ENCODE assay signal across 9 cellular contexts in the genomic region with DNA sequence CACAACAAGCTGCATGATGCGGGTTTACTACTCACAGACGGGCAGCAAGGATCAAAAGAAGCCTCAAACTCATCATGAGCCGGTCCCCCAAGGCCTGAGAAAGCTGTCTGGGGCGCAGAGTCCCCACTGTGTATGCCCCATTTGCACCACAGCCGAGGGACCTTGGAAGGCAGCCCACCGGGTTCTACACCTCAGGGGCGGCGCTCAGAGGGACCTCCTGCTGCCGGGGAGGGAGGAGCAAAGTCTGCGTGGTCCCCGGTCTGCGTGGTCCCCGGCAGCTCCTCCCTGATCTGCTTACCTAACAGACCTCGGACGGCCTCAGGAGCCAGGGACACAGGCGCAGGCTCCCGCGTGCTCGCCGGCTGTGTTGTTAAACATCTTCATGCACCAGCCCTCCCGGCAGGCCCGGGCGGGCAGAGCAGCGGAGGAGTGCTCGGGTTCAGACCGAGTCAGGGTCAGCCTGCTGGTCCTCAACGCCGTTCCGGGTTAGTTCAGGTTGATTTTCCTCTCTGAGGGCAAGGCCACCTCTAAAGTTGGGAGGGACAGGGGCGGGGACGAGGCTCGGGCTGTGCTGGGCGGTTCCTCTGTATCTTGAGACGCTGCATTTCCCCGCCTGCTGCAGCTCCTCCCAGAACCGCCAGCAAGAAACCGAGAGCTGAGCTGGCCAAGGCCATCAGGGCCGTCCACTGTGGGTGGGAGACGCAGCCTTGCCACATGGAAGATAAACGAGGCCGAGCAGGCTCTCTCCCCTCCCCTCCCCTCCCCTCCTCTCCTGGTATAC.
DNase-seq lines count a peak whose midpoint lies in the region; ATAC-seq and TF ChIP-seq lines count a peak whose summit lies in the region.
"Had no signal": no experiment of that assay in that cellular context is flagged by ENCODE, and none has a peak within 500 bp of the region (broad histone marks: within the 10 kb centered on the region; RNA-seq: fewer than 3 reads in every experiment).

No MANE protein-coding gene starts in this region.

- ATAC-seq in mucosa of descending colon (peak; percentile 74), psoas muscle (no peak), GM18505 (IDR thresholded peaks at IDR 0.05; ENCODE audit: unreplicated experiment) (no peak), GM18868 (IDR thresholded peaks at IDR 0.05; ENCODE audit: unreplicated experiment) (no peak)

- peaks cover 0 to 11% (median 4%) of the 10 kb centered on the region in 7 donors for H3K9me3 Mint-ChIP-seq in CD14-positive monocyte

- 38 to 54% (median 48%) methylated on average over 39 to 41 of the region's 41 CpGs for WGBS in psoas muscle, 3 donors

- no peaks in the 10 kb centered on the region for H3K36me3 Mint-ChIP-seq in CD14-positive monocyte

- peak overlapping the region; percentile 31 to 39 for H3K4me3 Mint-ChIP-seq in CD14-positive monocyte

- intact Hi-C loops in CD14-positive monocyte (cut with micrococcal nuclease) (no loop called here), mucosa of descending colon (cut with DNase I, micrococcal nuclease) (no loop called here), psoas muscle (cut with DNase I) (no loop called here)

- peaks cover 15 to 33% (median 27%) of the 10 kb centered on the region in 3 donors for H3K27me3 Mint-ChIP-seq in CD14-positive monocyte (ENCODE audit: low read depth in 3 of 3)

- no peak overlapping the region for H3K27ac ChIP-seq in psoas muscle
- H3K27ac ChIP-seq: esophagus muscularis mucosa had no signal

- no peak for TF ChIP-seq POLR2A in GM18505 (IDR thresholded peaks at IDR 0.05; ENCODE audit: borderline replicate concordance, extremely low read depth, insufficient read depth, insufficient read length)

- no peak for TF ChIP-seq CTCF in CD14-positive monocyte (IDR thresholded peaks at IDR 0.05)
- TF ChIP-seq CTCF in mucosa of descending colon (IDR thresholded peaks at IDR 0.05), result no peak
- TF ChIP-seq CTCF in psoas muscle (IDR thresholded peaks at IDR 0.05), result no peak

- no peaks in the 10 kb centered on the region for H3K4me1 ChIP-seq in mucosa of descending colon (ENCODE audit: low read depth)
- H3K4me1 ChIP-seq in psoas muscle, result no peaks in the 10 kb centered on the region

- DNase-seq in CD14-positive monocyte (ENCODE audit: low spot score) (peak; percentile 42), RPMI8226 (peak; percentile 37), ecto neural progenitor cell (ENCODE audit: low spot score) (peak; percentile 65), mucosa of descending colon (peak in 2 of 3 donors; percentile 56 to 60), psoas muscle (no peak), SK-N-DZ (ENCODE audit: low spot score) (no peak)

- peaks cover 0 to 18% (median 0%) of the 10 kb centered on the region in 3 donors for H3K27me3 ChIP-seq in psoas muscle (ENCODE audit: insufficient read depth in 3 of 3, low read length in 2 of 3)

- H3K9me3 ChIP-seq in mucosa of descending colon, result no peaks in the 10 kb centered on the region
- H3K9me3 ChIP-seq in psoas muscle, result no peaks in the 10 kb centered on the region

- no peaks in the 10 kb centered on the region for H3K36me3 ChIP-seq in mucosa of descending colon (ENCODE audit: low read depth)
- H3K36me3 ChIP-seq in psoas muscle (ENCODE audit: insufficient read depth in 1 of 2, low read depth in 1 of 2), result no peaks in the 10 kb centered on the region
- H3K36me3 ChIP-seq: esophagus muscularis mucosa had no signal

- no peak overlapping the region for H3K27ac Mint-ChIP-seq in CD14-positive monocyte

- H3K4me1 Mint-ChIP-seq in CD14-positive monocyte, result no peaks in the 10 kb centered on the region

- H3K4me3 ChIP-seq in mucosa of descending colon (no peak overlapping the region), psoas muscle (no peak overlapping the region)

Comparison
In these comparisons a context has a peak if more than half of its experiments do, and no peak if none do; other contexts are left out.
1. DNase-seq: peak in CD14-positive monocyte (single experiment), RPMI8226 (single experiment), ecto neural progenitor cell (single experiment) and mucosa of descending colon (2 of 3); none in psoas muscle (0 of 2) and SK-N-DZ (single experiment).